9 cellular contexts compared by ENCODE assay signal in the genomic region with DNA sequence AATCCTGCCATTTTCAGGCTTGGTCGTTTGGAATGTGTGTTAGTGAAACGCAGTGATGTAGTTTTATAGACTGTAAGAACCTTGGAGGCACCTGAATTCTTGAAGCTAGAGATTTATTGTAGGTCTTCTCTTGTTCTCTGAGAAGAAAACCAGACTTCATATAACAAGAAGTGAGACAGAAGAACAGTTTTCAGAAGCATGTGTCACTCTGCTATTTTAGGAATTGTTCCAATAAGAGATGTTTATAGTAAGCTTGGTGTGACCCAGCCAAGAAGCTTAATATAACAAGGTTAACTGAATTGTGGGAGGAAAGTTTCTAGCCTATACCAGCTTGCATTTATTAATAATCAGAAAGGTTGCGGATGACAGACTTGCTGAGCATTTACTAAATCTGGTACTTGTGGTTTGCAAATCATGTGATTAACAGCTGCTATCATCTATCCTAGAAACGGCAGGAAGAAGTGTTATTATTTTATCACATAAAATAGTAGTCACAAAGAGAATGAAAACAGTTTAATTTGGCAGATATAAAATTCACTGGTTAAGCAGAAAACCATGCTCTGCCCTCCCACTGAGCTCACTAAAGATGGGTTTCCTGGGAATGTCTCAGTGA.
DNase-seq lines count a peak whose midpoint lies in the region; ATAC-seq and TF ChIP-seq lines count a peak whose summit lies in the region.
"Had no signal": no experiment of that assay in that cellular context is flagged by ENCODE, and none has a peak within 500 bp of the region (broad histone marks: within the 10 kb centered on the region; RNA-seq: fewer than 3 reads in every experiment).

No MANE protein-coding gene starts in this region.

- H3K9me3 Mint-ChIP-seq in activated naive CD8-positive, alpha-beta T cell treated with anti-CD3 and anti-CD28 coated beads, Interleukin-2, amount 50 U/mL, for 24 hours: no peaks in the 10 kb centered on the region
- H3K9me3 Mint-ChIP-seq: dendritic cell treated with granulocyte-macrophage colony-stimulating factor and Interleukin-4, amounts not matched to agents 40 ng/mL and 50 ng/mL, for 4 days had no signal

- peak overlapping the region; percentile 27 for H2AFZ ChIP-seq in neuron (ENCODE audit: low read depth, low read length)

- H3K36me3 ChIP-seq in neuron (ENCODE audit: insufficient read depth, low read length): no peaks in the 10 kb centered on the region

- H3K4me3 ChIP-seq in neuron (ENCODE audit: low read length): no peak overlapping the region

- ATAC-seq in HG03103 (IDR thresholded peaks at IDR 0.05; ENCODE audit: low read depth, unreplicated experiment): peak; percentile 78
- ATAC-seq in activated naive CD8-positive, alpha-beta T cell treated with anti-CD3 and anti-CD28 coated beads, Interleukin-2, amount 50 U/mL, for 24 hours: peak; percentile 77

- no peaks in the 10 kb centered on the region for H3K9me3 ChIP-seq in neuron (ENCODE audit: low read length)

- DNase-seq in AG09319 (ENCODE audit: extremely low read depth, low read depth) (peak; percentile 45), GM19238 (ENCODE audit: insufficient read length, low spot score) (peak; percentile 16), T1000 (lab: John Stamatoyannopoulos, UW) (no peak), NCI-H1436 treated with DMSO at 0.1 percent for 48 hours (lab: John Stamatoyannopoulos, UW) (no peak), SW 1271 (lab: John Stamatoyannopoulos, UW) (no peak)
- DNase-seq in activated naive CD8-positive, alpha-beta T cell treated with anti-CD3 and anti-CD28 coated beads, Interleukin-2, amount 50 U/mL, for 24 hours: no peak

- no peaks in the 10 kb centered on the region for H3K27me3 Mint-ChIP-seq in activated naive CD8-positive, alpha-beta T cell treated with anti-CD3 and anti-CD28 coated beads, Interleukin-2, amount 50 U/mL, for 24 hours
- H3K27me3 Mint-ChIP-seq: dendritic cell treated with granulocyte-macrophage colony-stimulating factor and Interleukin-4, amounts not matched to agents 40 ng/mL and 50 ng/mL, for 4 days had no signal

- peaks cover 20% of the 10 kb centered on the region for H3K4me1 Mint-ChIP-seq in activated naive CD8-positive, alpha-beta T cell treated with anti-CD3 and anti-CD28 coated beads, Interleukin-2, amount 50 U/mL, for 24 hours

- H3K27me3 ChIP-seq in neuron (ENCODE audit: insufficient read depth, low read length): no peaks in the 10 kb centered on the region

- H3K36me3 Mint-ChIP-seq in activated naive CD8-positive, alpha-beta T cell treated with anti-CD3 and anti-CD28 coated beads, Interleukin-2, amount 50 U/mL, for 24 hours (ENCODE audit: low read depth): no peaks in the 10 kb centered on the region

- H3K4me1 ChIP-seq in neuron (ENCODE audit: insufficient read depth, low read length): peaks cover 10% of the 10 kb centered on the region

- H3K27ac Mint-ChIP-seq in activated naive CD8-positive, alpha-beta T cell treated with anti-CD3 and anti-CD28 coated beads, Interleukin-2, amount 50 U/mL, for 24 hours: peak overlapping the region; percentile 9
- H3K27ac Mint-ChIP-seq: dendritic cell treated with granulocyte-macrophage colony-stimulating factor and Interleukin-4, amounts not matched to agents 40 ng/mL and 50 ng/mL, for 4 days had no signal

- H3K4me3 Mint-ChIP-seq in activated naive CD8-positive, alpha-beta T cell treated with anti-CD3 and anti-CD28 coated beads, Interleukin-2, amount 50 U/mL, for 24 hours: no peak overlapping the region
- H3K4me3 Mint-ChIP-seq: dendritic cell treated with granulocyte-macrophage colony-stimulating factor and Interleukin-4, amounts not matched to agents 40 ng/mL and 50 ng/mL, for 4 days had no signal

- TF ChIP-seq CTCF in AG09319 (IDR thresholded peaks at IDR 0.05; ENCODE audit: low read depth, low read length): no peak

Comparison
In these comparisons a context has a peak if more than half of its experiments do, and no peak if none do; other contexts are left out.
1. DNase-seq: peak in AG09319 (single experiment) and GM19238 (single experiment); none in activated naive CD8-positive, alpha-beta T cell treated with anti-CD3 and anti-CD28 coated beads, Interleukin-2, amount 50 U/mL, for 24 hours (single experiment), T1000 (single experiment), NCI-H1436 treated with DMSO at 0.1 percent for 48 hours (single experiment) and SW 1271 (0 of 2).